In genomic region chr4:140198942-140199341, GRCh38 we compare ENCODE assay signal across 23 cellular contexts. TPM values are rescaled to one million over a fixed set of nuclear protein-coding genes. Genes with fewer than 3 reads are reported as not detected.
DNase-seq lines count a peak whose midpoint lies in the region; FAIRE-seq and TF ChIP-seq lines count a peak whose summit lies in the region.
"Had no signal": no experiment of that assay in that cellular context is flagged by ENCODE, and none has a peak within 500 bp of the region (broad histone marks: within the 10 kb centered on the region; RNA-seq: fewer than 3 reads in every experiment).

No MANE protein-coding gene starts in this region.

- H4K8ac ChIP-seq in mesenchymal stem cell (ENCODE audit: low read length), result no peak overlapping the region

- BruUV-seq in A673 (replicated peaks; lab: Mats Ljungman, UMichigan), result no TSS peak

- CTCF ChIA-PET in A673 (lab: Charles Lee), result no interaction called here

- H3K18ac ChIP-seq in mesenchymal stem cell (ENCODE audit: low read depth in 1 of 2, low read length in 2 of 2), result no peak overlapping the region

- POLR2A ChIA-PET in A673 (lab: Charles Lee; ENCODE audit: low non-redundant PET), result no interaction called here

- no peaks in the 10 kb centered on the region for H3F3A ChIP-seq in DOHH2 (ENCODE audit: control insufficient read depth, insufficient read depth)

- intact Hi-C loops in A673 (cut with micrococcal nuclease; ENCODE audit: unreplicated experiment), result no loop called here

- H3K4me1 ChIP-seq in DOHH2 (ENCODE audit: control insufficient read depth, low read length), result peaks cover 8% of the 10 kb centered on the region
- H3K4me1 ChIP-seq in Karpas-422 (ENCODE audit: low read length), result peaks cover 10% of the 10 kb centered on the region
- no peaks in the 10 kb centered on the region for H3K4me1 ChIP-seq in mesenchymal stem cell (ENCODE audit: control insufficient read depth, insufficient read depth, low read depth, low read length)
- no peaks in the 10 kb centered on the region for H3K4me1 ChIP-seq in A673 (ENCODE audit: insufficient read depth, low read length, poor library complexity, severe bottlenecking)
- H3K4me1 ChIP-seq: BLaER1 treated with 17β-estradiol and CSF1 and Interleukin-3, amounts not matched to agents 10 nM and 100 nM had no signal

- TF ChIP-seq CTCF in DOHH2 (IDR thresholded peaks at IDR 0.05; ENCODE audit: low read depth, low read length, poor library complexity, severe bottlenecking) (no peak), A673 (conservative IDR thresholded peaks at IDR 0.05; ENCODE audit: low read depth, low read length) (no peak)

- no peak overlapping the region for H3K4ac ChIP-seq in mesenchymal stem cell (ENCODE audit: low read depth in 1 of 2, low read length in 2 of 2)

- H3K9me2 ChIP-seq in DOHH2 (replicated peaks; ENCODE audit: control insufficient read depth, low read length), result no peaks in the 10 kb centered on the region
- no peaks in the 10 kb centered on the region for H3K9me2 ChIP-seq in Karpas-422 (replicated peaks; ENCODE audit: insufficient read depth, low read length)

- H3K4me3 ChIP-seq in DOHH2 (ENCODE audit: low read length), result no peak overlapping the region
- no peak overlapping the region for H3K4me3 ChIP-seq in Karpas-422 (ENCODE audit: low read length)
- H3K4me3 ChIP-seq in mesenchymal stem cell (ENCODE audit: insufficient read depth in 1 of 2, low read depth in 1 of 2, low read length in 2 of 2), result no peak overlapping the region
- no peak overlapping the region for H3K4me3 ChIP-seq in A673 (ENCODE audit: low read depth, low read length, poor library complexity, severe bottlenecking)
- H3K4me3 ChIP-seq: BLaER1 treated with 17β-estradiol and CSF1 and Interleukin-3, amounts not matched to agents 10 nM and 100 nM; GM23248 had no signal

- H2AK5ac ChIP-seq in mesenchymal stem cell (ENCODE audit: low read length, severe bottlenecking), result no peak overlapping the region

- H2BK12ac ChIP-seq in mesenchymal stem cell (ENCODE audit: low read length in 2 of 2), result no peak overlapping the region

- no peak overlapping the region for H4K91ac ChIP-seq in mesenchymal stem cell (ENCODE audit: low read length)

- no peak overlapping the region for H2BK5ac ChIP-seq in mesenchymal stem cell (ENCODE audit: low read depth, low read length, poor library complexity, severe bottlenecking)

- no CpG with 5 or more reads among the region's 1 CpG for WGBS in mesenchymal stem cell

- H3K36me3 ChIP-seq in DOHH2 (ENCODE audit: control insufficient read depth, low read length) (no peaks in the 10 kb centered on the region), Karpas-422 (ENCODE audit: insufficient read depth, low read length) (no peaks in the 10 kb centered on the region), mesenchymal stem cell (ENCODE audit: control insufficient read depth in 1 of 2, insufficient read depth in 2 of 2, low read depth in 1 of 2, low read length in 2 of 2) (no peaks in the 10 kb centered on the region), A673 (ENCODE audit: insufficient read depth, low read length, poor library complexity, severe bottlenecking) (no peaks in the 10 kb centered on the region)
- H3K36me3 ChIP-seq: BLaER1 treated with 17β-estradiol and CSF1 and Interleukin-3, amounts not matched to agents 10 nM and 100 nM had no signal

- H3K9ac ChIP-seq in Karpas-422 (ENCODE audit: low read length) (no peak overlapping the region), mesenchymal stem cell (ENCODE audit: low read length) (no peak overlapping the region)
- H3K9ac ChIP-seq: BLaER1 treated with 17β-estradiol and CSF1 and Interleukin-3, amounts not matched to agents 10 nM and 100 nM; GM23248 had no signal

- no peaks in the 10 kb centered on the region for H4K20me1 ChIP-seq in DOHH2 (ENCODE audit: control insufficient read depth, insufficient read depth, low read depth, low read length)
- no peaks in the 10 kb centered on the region for H4K20me1 ChIP-seq in Karpas-422 (ENCODE audit: insufficient read depth, low read depth, low read length)
- H4K20me1 ChIP-seq: BLaER1 treated with 17β-estradiol and CSF1 and Interleukin-3, amounts not matched to agents 10 nM and 100 nM had no signal

- H2AFZ ChIP-seq in Karpas-422 (ENCODE audit: low read length), result no peak overlapping the region
- H2AFZ ChIP-seq in mesenchymal stem cell (ENCODE audit: low read depth, low read length), result no peak overlapping the region
- H2AFZ ChIP-seq: GM23248 had no signal

- no peaks in the 10 kb centered on the region for H3K79me2 ChIP-seq in DOHH2 (ENCODE audit: control insufficient read depth, low read length)
- H3K79me2 ChIP-seq in Karpas-422 (ENCODE audit: low read length), result no peaks in the 10 kb centered on the region

- no peak overlapping the region for H3K23ac ChIP-seq in mesenchymal stem cell (ENCODE audit: low read length in 2 of 2)

- peak; percentile 62 for DNase-seq in Karpas-422
- DNase-seq in mesenchymal stem cell, result no peak
- DNase-seq in kidney glomerular epithelial cell (lab: John Stamatoyannopoulos, UW), result no peak
- DNase-seq in A673 (ENCODE audit: low spot score), result no peak
- no peak for DNase-seq in NCI-H2107 (lab: John Stamatoyannopoulos, UW)
- no peak for DNase-seq in NCI-H1105 treated with DMSO at 0.1 percent for 48 hours (lab: John Stamatoyannopoulos, UW)
- DNase-seq: 8988T; Calu3; CD8-positive, alpha-beta T cell; DMS79 treated with DMSO at 0.1 percent for 48 hours; GM23248; HCEC 1CT; HFFc6; IMR-90 had no signal

- H3K9me3 ChIP-seq in DOHH2 (ENCODE audit: control insufficient read depth, insufficient read depth, low read length) (no peaks in the 10 kb centered on the region), Karpas-422 (ENCODE audit: low read length) (no peaks in the 10 kb centered on the region), mesenchymal stem cell (ENCODE audit: control insufficient read depth, low read length) (peaks cover 2% of the 10 kb centered on the region), A673 (ENCODE audit: low read depth, low read length, poor library complexity, severe bottlenecking) (no peaks in the 10 kb centered on the region)

- H3K27me3 ChIP-seq in DOHH2 (ENCODE audit: control insufficient read depth, low read length) (no peaks in the 10 kb centered on the region), Karpas-422 (ENCODE audit: low read length) (no peaks in the 10 kb centered on the region), mesenchymal stem cell (ENCODE audit: control insufficient read depth in 1 of 2, insufficient read depth in 1 of 2, low read length in 2 of 2) (no peaks in the 10 kb centered on the region), A673 (replicated peaks; ENCODE audit: insufficient read depth, low read depth, low read length, poor library complexity) (no peaks in the 10 kb centered on the region)
- H3K27me3 ChIP-seq: BLaER1 treated with 17β-estradiol and CSF1 and Interleukin-3, amounts not matched to agents 10 nM and 100 nM had no signal

- H3K4me2 ChIP-seq in DOHH2 (ENCODE audit: low read length) (0 out of 2 replicates have a peak overlapping the region, but pooled peaks have one; percentile 11), Karpas-422 (ENCODE audit: low read depth, low read length, poor library complexity, severe bottlenecking) (peak overlapping the region; percentile 21), mesenchymal stem cell (ENCODE audit: low read length, poor library complexity, severe bottlenecking) (no peak overlapping the region)
- H3K4me2 ChIP-seq: BLaER1 treated with 17β-estradiol and CSF1 and Interleukin-3, amounts not matched to agents 10 nM and 100 nM had no signal

- H3K14ac ChIP-seq in mesenchymal stem cell (ENCODE audit: low read length in 2 of 2), result no peak overlapping the region

- FAIRE-seq in colon (lab: Jason Lieb, UNC), result peak; percentile 31
- FAIRE-seq: G401.6, GM12891, GM19239, H54, HTR-8/SVneo had no signal

- H2BK15ac ChIP-seq in mesenchymal stem cell (ENCODE audit: low read depth, poor library complexity, severe bottlenecking), result no peak overlapping the region

- no peak overlapping the region for H2BK120ac ChIP-seq in mesenchymal stem cell (ENCODE audit: low read depth, low read length)

- no peaks in the 10 kb centered on the region for H3K79me1 ChIP-seq in mesenchymal stem cell (replicated peaks; ENCODE audit: low read length, poor library complexity, severe bottlenecking)

- H3K27ac ChIP-seq in DOHH2 (ENCODE audit: low read depth, low read length) (no peak overlapping the region), Karpas-422 (ENCODE audit: low read length) (no peak overlapping the region), mesenchymal stem cell (ENCODE audit: low read length, poor library complexity, severe bottlenecking) (peak overlapping the region; percentile 12), A673 (ENCODE audit: low read depth, low read length, poor library complexity, severe bottlenecking) (no peak overlapping the region)
- H3K27ac ChIP-seq: BLaER1 treated with 17β-estradiol and CSF1 and Interleukin-3, amounts not matched to agents 10 nM and 100 nM; GM23248; HL-60 had no signal

RNA-seq across cellular contexts. Expression of gene MAML3, which starts 45.0 kb away (rescaled TPM):
- total RNA-seq in Karpas-422 (2014; rRNA removed; shearing (Covaris generic); ENCODE audit: low replicate concordance), result 20.0 and 20.8 TPM in 2 replicates
- polyA plus RNA-seq in mesenchymal stem cell (2013, experiment 1 of 2), result 2.5 TPM
- polyA plus RNA-seq in mesenchymal stem cell (2013, experiment 2 of 2), result 2.4 TPM
- 3.7 and 4.3 TPM in 2 replicates for total RNA-seq in A673 (2021)
